Comparison of ENCODE assay signal across 1 cellular context in genomic region chr11:65040520-65041205, GRCh38.
TF ChIP-seq lines count a peak whose summit lies in the region.

No MANE protein-coding gene starts in this region.

TF ChIP-seq in GM23338, 12 proteins besides CTCF, POLR2A, EP300 and RAD21 (continued from another document):
- no peak for TF ChIP-seq ZNF462 (CRISPR knock-in tag; IDR thresholded peaks at IDR 0.05)
- no peak for TF ChIP-seq ZNF114 (CRISPR knock-in tag; IDR thresholded peaks at IDR 0.05)
- TF ChIP-seq NANOG (IDR thresholded peaks at IDR 0.05; ENCODE audit: borderline replicate concordance), result no peak
- TF ChIP-seq POLR2AphosphoS5 (IDR thresholded peaks at IDR 0.05; ENCODE audit: low read depth), result peak; percentile 68
- no peak for TF ChIP-seq JUNB (IDR thresholded peaks at IDR 0.05; ENCODE audit: unreplicated experiment)
